In the genomic region with DNA sequence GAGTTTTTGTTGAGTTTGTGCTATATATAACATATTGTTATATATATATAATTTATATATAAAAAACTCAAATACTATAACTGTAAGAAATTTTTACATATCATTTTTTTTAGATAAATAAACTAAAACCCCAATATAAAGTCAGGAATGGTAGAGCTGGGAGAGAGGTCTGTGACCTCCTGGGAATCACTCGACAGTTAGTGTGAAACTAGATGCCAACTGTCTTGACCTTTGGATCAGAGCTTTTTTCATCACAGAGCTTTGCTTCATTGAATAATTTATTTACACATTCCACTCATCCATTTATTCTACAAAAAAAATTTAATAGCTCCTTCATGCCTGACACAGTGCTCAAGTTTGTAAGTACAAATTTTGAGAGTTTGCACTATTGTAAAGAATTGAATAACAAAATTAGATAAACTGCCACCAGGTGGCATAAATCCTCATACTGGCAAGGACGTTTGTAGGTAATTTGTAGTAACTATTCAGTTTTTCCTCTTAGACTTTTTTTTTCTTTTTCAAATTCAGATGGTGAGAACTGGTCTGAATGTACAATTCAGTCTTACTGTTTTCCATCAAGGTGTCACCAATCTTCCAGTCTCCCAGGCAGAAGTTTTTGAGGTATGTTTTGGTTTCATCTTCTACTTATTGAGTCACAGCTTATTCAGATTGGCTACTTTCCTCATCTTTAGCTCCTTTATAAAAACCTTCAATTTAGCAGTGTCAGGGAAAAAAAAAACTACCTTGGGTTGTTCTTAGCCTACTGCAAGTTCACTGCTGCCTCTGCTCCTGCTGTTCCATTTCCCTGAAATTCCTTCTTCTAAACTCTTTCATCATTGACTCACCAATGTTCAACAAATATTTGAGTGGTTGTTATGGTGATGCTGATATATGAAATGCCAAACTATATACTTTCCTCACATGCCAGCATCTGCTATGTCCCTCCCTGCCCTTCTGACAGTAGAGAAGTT, we compare ENCODE assay signal across 8 cellular contexts. TPM values are rescaled to one million over a fixed set of nuclear protein-coding genes. Genes with fewer than 3 reads are reported as not detected.
DNase-seq lines count a peak whose midpoint lies in the region; ATAC-seq and TF ChIP-seq lines count a peak whose summit lies in the region.

No MANE protein-coding gene starts in this region.

- H3K36me3 ChIP-seq in mucosa of descending colon (ENCODE audit: low read depth), result no peaks in the 10 kb centered on the region

- no peak overlapping the region for H3K4me3 ChIP-seq in mucosa of descending colon

- intact Hi-C loops in mucosa of descending colon (cut with DNase I, micrococcal nuclease), result loop anchor here (5.0 to 10.0 kb wide), 5 partner anchors 139 to 566 kb away; no protein-coding TSS in a partner anchor

- peaks cover 7% of the 10 kb centered on the region for H3K4me1 ChIP-seq in mucosa of descending colon (ENCODE audit: low read depth)

- DNase-seq in Ammon's horn (ENCODE audit: low spot score), result peak; percentile 45
- DNase-seq in NCI-H69 (lab: John Stamatoyannopoulos, UW), result peak; percentile 49
- peak; percentile 13 for DNase-seq in effector CD4-positive, alpha-beta T cell
- peak in 1 of 3 donors; percentile 71 for DNase-seq in mucosa of descending colon

- no peaks in the 10 kb centered on the region for H3K9me3 ChIP-seq in mucosa of descending colon

- ATAC-seq in mucosa of descending colon, result peak; percentile 58
- no peak for ATAC-seq in HG03159 (IDR thresholded peaks at IDR 0.05; ENCODE audit: unreplicated experiment)
- ATAC-seq in GM21447 (IDR thresholded peaks at IDR 0.05; ENCODE audit: unreplicated experiment), result no peak
- no peak for ATAC-seq in HG02981 (IDR thresholded peaks at IDR 0.05; ENCODE audit: unreplicated experiment)

- TF ChIP-seq CTCF in GM12873 (IDR thresholded peaks at IDR 0.05; ENCODE audit: insufficient read depth, low read depth, low read length, missing control alignments), result peak; percentile 32
- TF ChIP-seq CTCF in mucosa of descending colon (IDR thresholded peaks at IDR 0.05), result no peak

RNA-seq across cellular contexts. Expression of gene LACC1, which starts 28.7 kb away (rescaled TPM):
- total RNA-seq in mucosa of descending colon, result 10 to 100 TPM; 10.1 to 17.3 (median 13.2) TPM

RNA-seq across cellular contexts. Expression of gene CCDC122, which starts 28.9 kb away (rescaled TPM):
- total RNA-seq in mucosa of descending colon, result 10 to 100 TPM in 2 of 3 donors, 1 to 10 TPM in 1; 8.0 to 17.1 (median 10.9) TPM
